In genomic region chr7:43942997-43943701, GRCh38 we compare ENCODE assay signal across 1 cellular context.
TF ChIP-seq lines count a peak whose summit lies in the region.

No MANE protein-coding gene starts in this region.

TF ChIP-seq in Ishikawa, 13 proteins besides CTCF, POLR2A, EP300 and RAD21 (continued from another document):
- no peak for TF ChIP-seq USF1 (IDR thresholded peaks at IDR 0.05)
- no peak for TF ChIP-seq ZBTB7A (IDR thresholded peaks at IDR 0.05; ENCODE audit: low read depth)
- no peak for TF ChIP-seq REST (IDR thresholded peaks at IDR 0.05; ENCODE audit: low read depth)
- no peak for TF ChIP-seq NFIC (IDR thresholded peaks at IDR 0.05)
- TF ChIP-seq CREB1 (IDR thresholded peaks at IDR 0.05; ENCODE audit: low read depth), result no peak
- TF ChIP-seq YY1 (IDR thresholded peaks at IDR 0.05; ENCODE audit: low read depth), result no peak
- no peak for TF ChIP-seq TEAD4 (IDR thresholded peaks at IDR 0.05)
